1 cellular context compared by ENCODE assay signal in genomic region chr2:3465844-3466481, GRCh38.
TF ChIP-seq lines count a peak whose summit lies in the region.

No MANE protein-coding gene starts in this region.

TF ChIP-seq in HepG2, 621 proteins besides CTCF, POLR2A, EP300 and RAD21 (continued from another document and continues in another):
- TF ChIP-seq, protein P1, sequence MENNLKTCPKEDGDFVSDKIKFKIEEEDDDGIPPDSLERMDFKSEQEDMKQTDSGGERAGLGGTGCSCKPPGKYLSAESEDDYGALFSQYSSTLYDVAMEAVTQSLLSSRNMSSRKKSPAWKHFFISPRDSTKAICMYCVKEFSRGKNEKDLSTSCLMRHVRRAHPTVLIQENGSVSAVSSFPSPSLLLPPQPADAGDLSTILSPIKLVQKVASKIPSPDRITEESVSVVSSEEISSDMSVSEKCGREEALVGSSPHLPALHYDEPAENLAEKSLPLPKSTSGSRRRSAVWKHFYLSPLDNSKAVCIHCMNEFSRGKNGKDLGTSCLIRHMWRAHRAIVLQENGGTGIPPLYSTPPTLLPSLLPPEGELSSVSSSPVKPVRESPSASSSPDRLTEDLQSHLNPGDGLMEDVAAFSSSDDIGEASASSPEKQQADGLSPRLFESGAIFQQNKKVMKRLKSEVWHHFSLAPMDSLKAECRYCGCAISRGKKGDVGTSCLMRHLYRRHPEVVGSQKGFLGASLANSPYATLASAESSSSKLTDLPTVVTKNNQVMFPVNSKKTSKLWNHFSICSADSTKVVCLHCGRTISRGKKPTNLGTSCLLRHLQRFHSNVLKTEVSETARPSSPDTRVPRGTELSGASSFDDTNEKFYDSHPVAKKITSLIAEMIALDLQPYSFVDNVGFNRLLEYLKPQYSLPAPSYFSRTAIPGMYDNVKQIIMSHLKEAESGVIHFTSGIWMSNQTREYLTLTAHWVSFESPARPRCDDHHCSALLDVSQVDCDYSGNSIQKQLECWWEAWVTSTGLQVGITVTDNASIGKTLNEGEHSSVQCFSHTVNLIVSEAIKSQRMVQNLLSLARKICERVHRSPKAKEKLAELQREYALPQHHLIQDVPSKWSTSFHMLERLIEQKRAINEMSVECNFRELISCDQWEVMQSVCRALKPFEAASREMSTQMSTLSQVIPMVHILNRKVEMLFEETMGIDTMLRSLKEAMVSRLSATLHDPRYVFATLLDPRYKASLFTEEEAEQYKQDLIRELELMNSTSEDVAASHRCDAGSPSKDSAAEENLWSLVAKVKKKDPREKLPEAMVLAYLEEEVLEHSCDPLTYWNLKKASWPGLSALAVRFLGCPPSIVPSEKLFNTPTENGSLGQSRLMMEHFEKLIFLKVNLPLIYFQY (CRISPR knock-in tag; IDR thresholded peaks at IDR 0.05; ENCODE audit: borderline replicate concordance): peak; percentile 44; the same call in 1 of the 2 replicates
- TF ChIP-seq ZNF550 (CRISPR knock-in tag; IDR thresholded peaks at IDR 0.05; ENCODE audit: borderline replicate concordance) (no peak), MXI1 (IDR thresholded peaks at IDR 0.05; ENCODE audit: borderline replicate concordance, low read depth, low read length) (peak; percentile 16; the same call in 1 of the 3 replicates), ATRX (CRISPR knock-in tag; IDR thresholded peaks at IDR 0.05; ENCODE audit: borderline replicate concordance) (no peak), ZNF75D (CRISPR knock-in tag; IDR thresholded peaks at IDR 0.05; ENCODE audit: borderline replicate concordance) (no peak), MED13 (CRISPR knock-in tag; IDR thresholded peaks at IDR 0.05) (no peak), IKZF1 (IDR thresholded peaks at IDR 0.05) (no peak), ZNF160 (CRISPR knock-in tag; IDR thresholded peaks at IDR 0.05) (no peak), ZBTB1 (CRISPR knock-in tag; IDR thresholded peaks at IDR 0.05; ENCODE audit: borderline replicate concordance) (no peak), SRF (IDR thresholded peaks at IDR 0.05; ENCODE audit: low read depth, low read length) (no peak), ARNT2 (CRISPR knock-in tag; IDR thresholded peaks at IDR 0.05; ENCODE audit: low read depth) (peak; percentile 69), SUZ12 (IDR thresholded peaks at IDR 0.05; ENCODE audit: low read depth, low read length) (no peak), ZNF563 (CRISPR knock-in tag; IDR thresholded peaks at IDR 0.05) (no peak), SALL1 (CRISPR knock-in tag; IDR thresholded peaks at IDR 0.05) (peak; percentile 96), ZNF564 (CRISPR knock-in tag; IDR thresholded peaks at IDR 0.05) (0 out of 2 replicates have a peak, but pooled peaks have one; percentile 28), ATM (IDR thresholded peaks at IDR 0.05; ENCODE audit: borderline replicate concordance) (peak; percentile 15; the same call in 1 of the 2 replicates), ETV5 (CRISPR knock-in tag; IDR thresholded peaks at IDR 0.05; ENCODE audit: borderline replicate concordance) (peak; percentile 50; the same call in 1 of the 2 replicates), ZBTB37 (CRISPR knock-in tag; IDR thresholded peaks at IDR 0.05) (no peak), ZNF710 (CRISPR knock-in tag; IDR thresholded peaks at IDR 0.05; ENCODE audit: borderline replicate concordance) (no peak; the same call in 1 of the 2 replicates), STAT5B (CRISPR knock-in tag; IDR thresholded peaks at IDR 0.05) (no peak), ATF3 (CRISPR knock-in tag; IDR thresholded peaks at IDR 0.05) (peak; percentile 92), HNRNPL (IDR thresholded peaks at IDR 0.05; ENCODE audit: low read depth, low read length) (no peak), ZNF350 (CRISPR knock-in tag; IDR thresholded peaks at IDR 0.05; ENCODE audit: borderline replicate concordance, low read depth) (peak; percentile 61; the same call in 1 of the 2 replicates), ZMYM2 (CRISPR knock-in tag; IDR thresholded peaks at IDR 0.05) (no peak), ZBTB26 (CRISPR knock-in tag; IDR thresholded peaks at IDR 0.05; ENCODE audit: borderline replicate concordance) (no peak; the same call in 1 of the 2 replicates), ONECUT2 (CRISPR knock-in tag; IDR thresholded peaks at IDR 0.05) (no peak), ZNF678 (CRISPR knock-in tag; IDR thresholded peaks at IDR 0.05) (no peak), SP5 (CRISPR knock-in tag; IDR thresholded peaks at IDR 0.05; ENCODE audit: borderline replicate concordance, low read depth) (peak; percentile 99), MAFF (IDR thresholded peaks at IDR 0.05; ENCODE audit: low read depth, low read length) (peak; percentile 28; the same call in 1 of the 2 replicates), KLF11 (CRISPR knock-in tag; IDR thresholded peaks at IDR 0.05) (no peak; the same call in 1 of the 2 replicates), KDM2A (CRISPR knock-in tag; IDR thresholded peaks at IDR 0.05; ENCODE audit: borderline replicate concordance, low read depth) (peak; percentile 57; the same call in 1 of the 2 replicates), KMT2A (CRISPR knock-in tag; IDR thresholded peaks at IDR 0.05) (peak; percentile 42; the same call in 1 of the 2 replicates), ZNF704 (CRISPR knock-in tag; IDR thresholded peaks at IDR 0.05; ENCODE audit: borderline replicate concordance) (0 out of 2 replicates have a peak, but pooled peaks have one; percentile 66), NKX3-1 (CRISPR knock-in tag; IDR thresholded peaks at IDR 0.05) (no peak)
- TF ChIP-seq, protein P2, sequence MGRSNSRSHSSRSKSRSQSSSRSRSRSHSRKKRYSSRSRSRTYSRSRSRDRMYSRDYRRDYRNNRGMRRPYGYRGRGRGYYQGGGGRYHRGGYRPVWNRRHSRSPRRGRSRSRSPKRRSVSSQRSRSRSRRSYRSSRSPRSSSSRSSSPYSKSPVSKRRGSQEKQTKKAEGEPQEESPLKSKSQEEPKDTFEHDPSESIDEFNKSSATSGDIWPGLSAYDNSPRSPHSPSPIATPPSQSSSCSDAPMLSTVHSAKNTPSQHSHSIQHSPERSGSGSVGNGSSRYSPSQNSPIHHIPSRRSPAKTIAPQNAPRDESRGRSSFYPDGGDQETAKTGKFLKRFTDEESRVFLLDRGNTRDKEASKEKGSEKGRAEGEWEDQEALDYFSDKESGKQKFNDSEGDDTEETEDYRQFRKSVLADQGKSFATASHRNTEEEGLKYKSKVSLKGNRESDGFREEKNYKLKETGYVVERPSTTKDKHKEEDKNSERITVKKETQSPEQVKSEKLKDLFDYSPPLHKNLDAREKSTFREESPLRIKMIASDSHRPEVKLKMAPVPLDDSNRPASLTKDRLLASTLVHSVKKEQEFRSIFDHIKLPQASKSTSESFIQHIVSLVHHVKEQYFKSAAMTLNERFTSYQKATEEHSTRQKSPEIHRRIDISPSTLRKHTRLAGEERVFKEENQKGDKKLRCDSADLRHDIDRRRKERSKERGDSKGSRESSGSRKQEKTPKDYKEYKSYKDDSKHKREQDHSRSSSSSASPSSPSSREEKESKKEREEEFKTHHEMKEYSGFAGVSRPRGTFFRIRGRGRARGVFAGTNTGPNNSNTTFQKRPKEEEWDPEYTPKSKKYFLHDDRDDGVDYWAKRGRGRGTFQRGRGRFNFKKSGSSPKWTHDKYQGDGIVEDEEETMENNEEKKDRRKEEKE (IDR thresholded peaks at IDR 0.05): no peak
- TF ChIP-seq, protein P3, sequence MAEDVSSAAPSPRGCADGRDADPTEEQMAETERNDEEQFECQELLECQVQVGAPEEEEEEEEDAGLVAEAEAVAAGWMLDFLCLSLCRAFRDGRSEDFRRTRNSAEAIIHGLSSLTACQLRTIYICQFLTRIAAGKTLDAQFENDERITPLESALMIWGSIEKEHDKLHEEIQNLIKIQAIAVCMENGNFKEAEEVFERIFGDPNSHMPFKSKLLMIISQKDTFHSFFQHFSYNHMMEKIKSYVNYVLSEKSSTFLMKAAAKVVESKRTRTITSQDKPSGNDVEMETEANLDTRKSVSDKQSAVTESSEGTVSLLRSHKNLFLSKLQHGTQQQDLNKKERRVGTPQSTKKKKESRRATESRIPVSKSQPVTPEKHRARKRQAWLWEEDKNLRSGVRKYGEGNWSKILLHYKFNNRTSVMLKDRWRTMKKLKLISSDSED (CRISPR knock-in tag; IDR thresholded peaks at IDR 0.05): no peak
- TF ChIP-seq, protein P4, sequence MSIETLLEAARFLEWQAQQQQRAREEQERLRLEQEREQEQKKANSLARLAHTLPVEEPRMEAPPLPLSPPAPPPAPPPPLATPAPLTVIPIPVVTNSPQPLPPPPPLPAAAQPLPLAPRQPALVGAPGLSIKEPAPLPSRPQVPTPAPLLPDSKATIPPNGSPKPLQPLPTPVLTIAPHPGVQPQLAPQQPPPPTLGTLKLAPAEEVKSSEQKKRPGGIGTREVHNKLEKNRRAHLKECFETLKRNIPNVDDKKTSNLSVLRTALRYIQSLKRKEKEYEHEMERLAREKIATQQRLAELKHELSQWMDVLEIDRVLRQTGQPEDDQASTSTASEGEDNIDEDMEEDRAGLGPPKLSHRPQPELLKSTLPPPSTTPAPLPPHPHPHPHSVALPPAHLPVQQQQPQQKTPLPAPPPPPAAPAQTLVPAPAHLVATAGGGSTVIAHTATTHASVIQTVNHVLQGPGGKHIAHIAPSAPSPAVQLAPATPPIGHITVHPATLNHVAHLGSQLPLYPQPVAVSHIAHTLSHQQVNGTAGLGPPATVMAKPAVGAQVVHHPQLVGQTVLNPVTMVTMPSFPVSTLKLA (IDR thresholded peaks at IDR 0.05): peak; percentile 22; the same call in 1 of the 2 replicates
- TF ChIP-seq, protein P5, sequence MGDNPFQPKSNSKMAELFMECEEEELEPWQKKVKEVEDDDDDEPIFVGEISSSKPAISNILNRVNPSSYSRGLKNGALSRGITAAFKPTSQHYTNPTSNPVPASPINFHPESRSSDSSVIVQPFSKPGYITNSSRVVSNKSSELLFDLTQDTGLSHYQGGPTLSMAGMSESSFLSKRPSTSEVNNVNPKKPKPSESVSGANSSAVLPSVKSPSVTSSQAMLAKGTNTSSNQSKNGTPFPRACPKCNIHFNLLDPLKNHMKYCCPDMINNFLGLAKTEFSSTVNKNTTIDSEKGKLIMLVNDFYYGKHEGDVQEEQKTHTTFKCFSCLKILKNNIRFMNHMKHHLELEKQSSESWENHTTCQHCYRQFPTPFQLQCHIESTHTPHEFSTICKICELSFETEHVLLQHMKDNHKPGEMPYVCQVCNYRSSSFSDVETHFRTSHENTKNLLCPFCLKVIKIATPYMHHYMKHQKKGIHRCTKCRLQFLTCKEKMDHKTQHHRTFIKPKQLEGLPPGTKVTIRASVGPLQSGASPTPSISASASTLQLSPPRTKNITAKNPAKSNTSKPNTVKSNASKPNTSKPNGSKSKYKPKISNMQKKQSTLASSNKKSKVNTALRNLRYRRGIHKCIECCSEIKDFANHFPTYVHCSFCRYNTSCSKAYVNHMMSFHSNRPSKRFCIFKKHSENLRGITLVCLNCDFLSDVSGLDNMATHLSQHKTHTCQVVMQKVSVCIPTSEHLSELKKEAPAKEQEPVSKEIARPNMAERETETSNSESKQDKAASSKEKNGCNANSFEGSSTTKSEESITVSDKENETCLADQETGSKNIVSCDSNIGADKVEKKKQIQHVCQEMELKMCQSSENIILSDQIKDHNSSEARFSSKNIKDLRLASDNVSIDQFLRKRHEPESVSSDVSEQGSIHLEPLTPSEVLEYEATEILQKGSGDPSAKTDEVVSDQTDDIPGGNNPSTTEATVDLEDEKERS (CRISPR knock-in tag; IDR thresholded peaks at IDR 0.05): peak; percentile 56; the same call in 1 of the 2 replicates
- TF ChIP-seq, protein P6, sequence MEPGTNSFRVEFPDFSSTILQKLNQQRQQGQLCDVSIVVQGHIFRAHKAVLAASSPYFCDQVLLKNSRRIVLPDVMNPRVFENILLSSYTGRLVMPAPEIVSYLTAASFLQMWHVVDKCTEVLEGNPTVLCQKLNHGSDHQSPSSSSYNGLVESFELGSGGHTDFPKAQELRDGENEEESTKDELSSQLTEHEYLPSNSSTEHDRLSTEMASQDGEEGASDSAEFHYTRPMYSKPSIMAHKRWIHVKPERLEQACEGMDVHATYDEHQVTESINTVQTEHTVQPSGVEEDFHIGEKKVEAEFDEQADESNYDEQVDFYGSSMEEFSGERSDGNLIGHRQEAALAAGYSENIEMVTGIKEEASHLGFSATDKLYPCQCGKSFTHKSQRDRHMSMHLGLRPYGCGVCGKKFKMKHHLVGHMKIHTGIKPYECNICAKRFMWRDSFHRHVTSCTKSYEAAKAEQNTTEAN (CRISPR knock-in tag; conservative IDR thresholded peaks at IDR 0.05): peak; percentile 73
